Comparison of ENCODE assay signal across 29 cellular contexts in the genomic region with DNA sequence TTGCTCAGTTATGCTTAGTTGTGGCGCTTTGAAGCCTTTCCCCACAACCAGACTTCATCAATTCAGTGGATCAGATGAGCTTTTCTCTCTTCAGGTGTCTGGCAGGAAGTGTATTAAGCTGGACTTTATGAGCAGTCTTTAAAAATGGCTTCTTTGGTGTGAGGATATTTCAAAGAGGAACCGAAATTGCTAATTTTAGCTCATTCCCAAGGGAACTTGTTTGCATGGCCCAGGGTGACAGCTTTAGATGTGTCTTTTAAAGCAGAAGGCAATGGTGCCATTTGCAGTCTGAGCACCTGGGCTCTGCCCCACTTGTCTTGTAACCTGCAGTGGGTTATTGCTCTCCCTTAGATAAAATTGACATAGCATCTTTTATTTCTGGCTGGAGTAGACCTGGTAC.
"Had no signal": no experiment of that assay in that cellular context is flagged by ENCODE, and none has a peak within 500 bp of the region (broad histone marks: within the 10 kb centered on the region; RNA-seq: fewer than 3 reads in every experiment).

No MANE protein-coding gene starts in this region.

- H2AFZ ChIP-seq: PC-9 had no signal

- H3K4me1 Mint-ChIP-seq: activated CD4-positive, alpha-beta T cell treated with anti-CD3 and anti-CD28 coated beads for 36 hours; activated naive CD8-positive, alpha-beta T cell treated with anti-CD3 and anti-CD28 coated beads for 36 hours; activated T-helper 17 cell treated with anti-CD3 and anti-CD28 coated beads, Interleukin-2, amount 50 U/mL, for 72 hours; central memory CD8-positive, alpha-beta T cell had no signal

- H3K36me3 ChIP-seq: cardiac muscle cell, MG63 had no signal

- H3K27ac Mint-ChIP-seq: activated CD4-positive, alpha-beta T cell treated with anti-CD3 and anti-CD28 coated beads for 36 hours; activated CD8-positive, alpha-beta T cell treated with anti-CD3 and anti-CD28 coated beads for 36 hours; activated naive CD8-positive, alpha-beta T cell treated with anti-CD3 and anti-CD28 coated beads for 36 hours; activated T-cell treated with anti-CD3 and anti-CD28 coated beads, Interleukin-2, amount 50 U/mL, for 72 hours; activated T-helper 17 cell treated with anti-CD3 and anti-CD28 coated beads, Interleukin-2, amount 50 U/mL, for 72 hours had no signal

- ATAC-seq: activated CD4-positive, alpha-beta T cell treated with anti-CD3 and anti-CD28 coated beads for 36 hours; activated CD8-positive, alpha-beta T cell treated with anti-CD3 and anti-CD28 coated beads for 36 hours; activated T-cell treated with anti-CD3 and anti-CD28 coated beads, Interleukin-2, amount 50 U/mL, for 72 hours; activated T-helper 17 cell treated with anti-CD3 and anti-CD28 coated beads, Interleukin-2, amount 50 U/mL, for 72 hours had no signal

- DNase-seq: activated CD4-positive, alpha-beta T cell treated with anti-CD3 and anti-CD28 coated beads for 36 hours; activated CD8-positive, alpha-beta T cell treated with anti-CD3 and anti-CD28 coated beads for 36 hours; activated effector memory CD4-positive, alpha-beta T cell treated with anti-CD3 and anti-CD28 coated beads, Interleukin-2, amount 50 U/mL, for 16 hours; activated naive CD4-positive, alpha-beta T cell; activated naive CD4-positive, alpha-beta T cell treated with anti-CD3 and anti-CD28 coated beads, Interleukin-2, amount 50 U/mL, for 16 hours; activated naive CD8-positive, alpha-beta T cell treated with anti-CD3 and anti-CD28 coated beads for 36 hours; activated T-cell treated with anti-CD3 and anti-CD28 coated beads, Interleukin-2, amount 50 U/mL, for 1 hour; activated T-cell treated with anti-CD3 and anti-CD28 coated beads, Interleukin-2, amount 50 U/mL, for 72 hours; amniotic stem cell; aorta; Kasumi-1; KBM-7; MG63; NCI-H1092 treated with DMSO at 0.1 percent for 48 hours; NCI-H146; NCI-H187 treated with DMSO at 0.1 percent for 48 hours; NCI-H2081; NCI-H2171; NCI-H510A; NCI-H526; NCI-H748 treated with DMSO at 0.1 percent for 48 hours; NK-92 treated with Interleukin-12 subunit alpha and Interleukin-12 subunit beta, amount 100 ng/mL, for 24 hours; PC-9; Right ventricle myocardium superior; SW 1271; T1000 had no signal

- H3K4me3 Mint-ChIP-seq: activated CD4-positive, alpha-beta T cell treated with anti-CD3 and anti-CD28 coated beads for 36 hours; activated CD8-positive, alpha-beta T cell treated with anti-CD3 and anti-CD28 coated beads for 36 hours; activated naive CD8-positive, alpha-beta T cell treated with anti-CD3 and anti-CD28 coated beads for 36 hours; activated T-cell treated with anti-CD3 and anti-CD28 coated beads, Interleukin-2, amount 50 U/mL, for 72 hours; activated T-helper 17 cell treated with anti-CD3 and anti-CD28 coated beads, Interleukin-2, amount 50 U/mL, for 72 hours; central memory CD8-positive, alpha-beta T cell had no signal

- H3K4me3 ChIP-seq: cardiac muscle cell, MG63, PC-9 had no signal

- H3K9me3 Mint-ChIP-seq: activated CD8-positive, alpha-beta T cell treated with anti-CD3 and anti-CD28 coated beads for 36 hours; activated naive CD8-positive, alpha-beta T cell treated with anti-CD3 and anti-CD28 coated beads for 36 hours had no signal

- H3K4me2 ChIP-seq: PC-9 had no signal

- H3K27me3 Mint-ChIP-seq: central memory CD8-positive, alpha-beta T cell had no signal

- H3K27me3 ChIP-seq: cardiac muscle cell, MG63 had no signal

- H3K36me3 Mint-ChIP-seq: activated naive CD8-positive, alpha-beta T cell treated with anti-CD3 and anti-CD28 coated beads for 36 hours had no signal

- H3K9me3 ChIP-seq: MG63 had no signal

- H3K27ac ChIP-seq: cardiac muscle cell, PC-9 had no signal
